Comparison of ENCODE assay signal across 8 cellular contexts in genomic region chr17:4790705-4791088, GRCh38. TPM values are rescaled to one million over a fixed set of nuclear protein-coding genes. Genes with fewer than 3 reads are reported as not detected.
A peak's percentile ranks its signal among the peaks of the same experiment; 100 is the strongest.
DNase-seq lines count a peak whose midpoint lies in the region; ATAC-seq and TF ChIP-seq lines count a peak whose summit lies in the region.

No MANE protein-coding gene starts in this region.

- no peaks in the 10 kb centered on the region for H3K27me3 ChIP-seq in WERI-Rb-1 (ENCODE audit: insufficient read depth, low read depth, severe bottlenecking)

- peak overlapping the region; percentile 73 for H3K4me3 ChIP-seq in GM12865 (ENCODE audit: low read depth, low read length)
- H3K4me3 ChIP-seq in WERI-Rb-1 (ENCODE audit: low read depth, low read length): peak overlapping the region; percentile 71
- peak overlapping the region; percentile 72 for H3K4me3 ChIP-seq in fibroblast of villous mesenchyme (ENCODE audit: low read depth, low read length)
- H3K4me3 ChIP-seq in skeletal muscle cell (ENCODE audit: low read depth, low read length): peak overlapping the region; percentile 62

- H3K9me3 ChIP-seq in WERI-Rb-1 (ENCODE audit: severe bottlenecking): no peaks in the 10 kb centered on the region

- TF ChIP-seq CTCF in GM12865 (IDR thresholded peaks at IDR 0.05; ENCODE audit: insufficient read depth, low read depth, low read length, missing control alignments) (no peak), WERI-Rb-1 (IDR thresholded peaks at IDR 0.05; ENCODE audit: low read depth, low read length) (no peak), fibroblast of villous mesenchyme (IDR thresholded peaks at IDR 0.05; ENCODE audit: insufficient read depth, low read depth, low read length) (no peak)

- ATAC-seq in HG02884 (IDR thresholded peaks at IDR 0.05; ENCODE audit: unreplicated experiment): no peak
- ATAC-seq in GM21737 (IDR thresholded peaks at IDR 0.05; ENCODE audit: unreplicated experiment): no peak

- no peak overlapping the region; the same call in 1 of the 2 replicates for H3K27ac ChIP-seq in WERI-Rb-1

- DNase-seq in GM12865 (ENCODE audit: low read depth): no peak
- no peak for DNase-seq in WERI-Rb-1
- DNase-seq in fibroblast of villous mesenchyme (ENCODE audit: low read depth): no peak
- DNase-seq in skeletal muscle cell (ENCODE audit: low read depth): no peak
- DNase-seq in NCI-H2081 (lab: John Stamatoyannopoulos, UW): no peak
- no peak for DNase-seq in cerebellar cortex (ENCODE audit: low spot score)

- no peaks in the 10 kb centered on the region for H3K36me3 ChIP-seq in WERI-Rb-1

RNA-seq across cellular contexts. Expression of gene GLTPD2, which starts 1.9 kb away (rescaled TPM):
- not detected in 2 replicates for total RNA-seq in fibroblast of villous mesenchyme

RNA-seq across cellular contexts. Expression of gene VMO1, which starts 4.5 kb away (rescaled TPM):
- 0.64 TPM in 1 of 2 replicates, not detected in the other for total RNA-seq in fibroblast of villous mesenchyme

RNA-seq across cellular contexts. Expression of gene PSMB6, which starts 5.3 kb away (rescaled TPM):
- 149 and 157 TPM in 2 replicates for total RNA-seq in fibroblast of villous mesenchyme

RNA-seq across cellular contexts. Expression of gene PLD2, which starts 16.3 kb away (rescaled TPM):
- 11.7 and 13.9 TPM in 2 replicates for total RNA-seq in fibroblast of villous mesenchyme
